Comparison of ENCODE assay signal across 9 cellular contexts in the genomic region with DNA sequence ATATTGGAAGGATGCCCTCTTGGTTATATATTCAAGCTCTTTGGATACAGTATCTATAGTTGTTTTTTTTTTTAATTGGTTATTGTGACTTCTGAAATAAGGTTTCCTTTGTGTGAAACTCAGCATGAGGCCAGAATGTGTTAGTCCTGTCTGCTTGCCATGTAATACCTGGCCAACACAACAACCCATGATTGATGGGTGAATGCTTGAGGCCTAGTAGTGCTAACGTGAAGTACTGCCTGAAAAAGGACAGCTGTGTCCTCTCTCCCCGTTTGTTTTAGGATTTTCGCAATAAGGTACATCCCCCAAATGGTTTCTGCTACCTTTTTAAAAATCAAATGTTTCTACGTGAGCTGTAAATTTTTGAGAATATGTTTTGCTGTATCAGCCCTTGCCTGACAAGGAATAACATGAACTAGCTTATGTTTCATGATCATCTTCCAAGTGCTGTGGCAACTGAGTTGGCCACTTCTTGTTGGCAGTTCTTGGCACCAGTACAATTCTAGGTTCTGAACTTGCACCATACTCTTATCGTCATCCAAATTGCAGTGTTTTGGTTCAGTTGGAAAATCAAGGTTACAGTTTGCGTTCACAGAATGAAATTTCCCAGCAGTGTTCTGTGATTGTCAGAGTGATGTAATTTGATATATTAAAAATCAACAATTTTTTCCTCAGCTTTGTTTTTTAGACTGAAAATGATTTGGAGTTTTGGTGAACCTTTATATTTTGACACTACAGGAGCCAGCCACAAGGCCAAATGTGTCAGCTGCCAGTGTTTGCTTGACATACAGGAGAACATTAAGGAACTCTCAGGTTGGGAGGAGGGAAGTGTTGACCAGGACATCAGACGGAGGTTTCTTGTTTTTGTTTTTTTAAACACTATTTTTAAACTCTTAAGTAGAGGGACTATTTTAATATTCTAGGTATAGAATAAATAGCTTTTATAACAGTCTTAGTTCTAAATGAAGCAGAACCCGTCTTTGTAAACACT. TPM values are rescaled to one million over a fixed set of nuclear protein-coding genes. Genes with fewer than 3 reads are reported as not detected.
DNase-seq lines count a peak whose midpoint lies in the region; ATAC-seq and TF ChIP-seq lines count a peak whose summit lies in the region.
"Had no signal": no experiment of that assay in that cellular context is flagged by ENCODE, and none has a peak within 500 bp of the region (broad histone marks: within the 10 kb centered on the region; RNA-seq: fewer than 3 reads in every experiment).

No MANE protein-coding gene starts in this region.

- no peaks in the 10 kb centered on the region for H3K9me3 ChIP-seq in upper lobe of right lung

- H3K36me3 ChIP-seq in upper lobe of right lung = peaks cover 81% of the 10 kb centered on the region

- DNase-seq in Right ventricle myocardium inferior (ENCODE audit: missing footprints) (no peak), cardiac septum (ENCODE audit: low spot score) (no peak), mesothelial cell of epicardium (ENCODE audit: low spot score in 2 of 2, unreplicated experiment in 2 of 2) (no peak), upper lobe of right lung (no peak), NCI-H524 treated with DMSO at 0.1 percent for 48 hours (lab: John Stamatoyannopoulos, UW) (no peak)
- DNase-seq: OCI-M1 had no signal

- H3K27me3 Mint-ChIP-seq in brain (no peaks in the 10 kb centered on the region), mesothelial cell of epicardium (ENCODE audit: low read depth) (no peaks in the 10 kb centered on the region)

- ATAC-seq in Right ventricle myocardium inferior (peak; percentile 49), upper lobe of right lung (peak; percentile 51), GM19023 (IDR thresholded peaks at IDR 0.05; ENCODE audit: unreplicated experiment) (no peak), GM18505 (IDR thresholded peaks at IDR 0.05; ENCODE audit: unreplicated experiment) (no peak)

- no peaks in the 10 kb centered on the region for H3K27me3 ChIP-seq in upper lobe of right lung

- intact Hi-C loops in Right ventricle myocardium inferior (cut with DNase I) = no loop called here
- intact Hi-C loops in cardiac septum (cut with DNase I) = no loop called here
- intact Hi-C loops in upper lobe of right lung (cut with DNase I) = loop anchor here (10.0 kb wide), 1 partner anchor 95 kb away; no protein-coding TSS in a partner anchor

- peaks cover 25% of the 10 kb centered on the region for H3K4me1 ChIP-seq in upper lobe of right lung

- H3K27ac ChIP-seq in upper lobe of right lung = peak overlapping the region; percentile 56

- peaks cover 47% of the 10 kb centered on the region for H3K4me1 Mint-ChIP-seq in brain
- peaks cover 2% of the 10 kb centered on the region for H3K4me1 Mint-ChIP-seq in mesothelial cell of epicardium

- no peak overlapping the region for H3K4me3 ChIP-seq in upper lobe of right lung

- H3K36me3 Mint-ChIP-seq in brain (peaks cover 49% of the 10 kb centered on the region), mesothelial cell of epicardium (peaks cover 19% of the 10 kb centered on the region)

- H3K4me3 Mint-ChIP-seq in brain (peak overlapping the region in 2 of 5 experiments; percentile 48), mesothelial cell of epicardium (no peak overlapping the region)

- no peak for TF ChIP-seq POLR2A in GM18505 (IDR thresholded peaks at IDR 0.05; ENCODE audit: borderline replicate concordance, extremely low read depth, insufficient read depth, insufficient read length)

- no peak for TF ChIP-seq CTCF in brain (conservative IDR thresholded peaks at IDR 0.05)
- no peak for TF ChIP-seq CTCF in mesothelial cell of epicardium (IDR thresholded peaks at IDR 0.05; ENCODE audit: unreplicated experiment)
- TF ChIP-seq CTCF in upper lobe of right lung (IDR thresholded peaks at IDR 0.05) = no peak

- H3K9me3 Mint-ChIP-seq in brain = no peaks in the 10 kb centered on the region
- no peaks in the 10 kb centered on the region for H3K9me3 Mint-ChIP-seq in mesothelial cell of epicardium

- H3K27ac Mint-ChIP-seq in brain = peak overlapping the region; percentile 43 to 87 (median 84)
- H3K27ac Mint-ChIP-seq in mesothelial cell of epicardium = peak overlapping the region; percentile 55

RNA-seq across cellular contexts. Expression of a gene that starts 13.5 kb away (rescaled TPM):
- total RNA-seq in Right ventricle myocardium inferior = 35.4 TPM
- 21.2 TPM for total RNA-seq in cardiac septum
- 43.6 TPM for polyA plus RNA-seq in brain (ENCODE audit: insufficient read depth, low read depth, low replicate concordance)
- 35.2 to 36.6 TPM (median 36.4 TPM) in 3 replicates for total RNA-seq in mesothelial cell of epicardium
- 27.4 TPM for total RNA-seq in upper lobe of right lung

RNA-seq across cellular contexts. Expression of a gene that starts 13.7 kb away (rescaled TPM):
- total RNA-seq in Right ventricle myocardium inferior (239 TPM), cardiac septum (171 TPM), mesothelial cell of epicardium (74.3 to 80.5 TPM (median 78.7 TPM) in 3 replicates), upper lobe of right lung (118 TPM)
- polyA plus RNA-seq in brain (ENCODE audit: insufficient read depth, low read depth, low replicate concordance) = 79.8 TPM

RNA-seq across cellular contexts. Expression of a gene that starts 44.2 kb away (rescaled TPM):
- 71.4 TPM for total RNA-seq in Right ventricle myocardium inferior
- total RNA-seq in cardiac septum = 22.6 TPM
- 121 TPM for polyA plus RNA-seq in brain (ENCODE audit: insufficient read depth, low read depth, low replicate concordance)
- total RNA-seq in mesothelial cell of epicardium = 61.6 to 62.5 TPM (median 61.9 TPM) in 3 replicates
- 200 TPM for total RNA-seq in upper lobe of right lung

Comparison
In these comparisons a context has a peak if more than half of its experiments do, and no peak if none do; other contexts are left out.
1. ATAC-seq: peak in Right ventricle myocardium inferior (single experiment) and upper lobe of right lung (single experiment); none in GM19023 (single experiment) and GM18505 (single experiment).